Comparison of ENCODE assay signal across 16 cellular contexts in genomic region chr1:231052777-231053176, GRCh38.
"Had no signal": no experiment of that assay in that cellular context is flagged by ENCODE, and none has a peak within 500 bp of the region (broad histone marks: within the 10 kb centered on the region; RNA-seq: fewer than 3 reads in every experiment).

No MANE protein-coding gene starts in this region.

- H3K36me3 Mint-ChIP-seq: activated naive CD4-positive, alpha-beta T cell treated with anti-CD3 and anti-CD28 coated beads, Interleukin-2, amount 10 ng/mL, durations not matched to agents 7 days and 5 days had no signal

- H3K27ac Mint-ChIP-seq: activated naive CD4-positive, alpha-beta T cell treated with anti-CD3 and anti-CD28 coated beads, Interleukin-2, amount 10 ng/mL, durations not matched to agents 7 days and 5 days had no signal

- H3K4me3 Mint-ChIP-seq: activated naive CD4-positive, alpha-beta T cell treated with anti-CD3 and anti-CD28 coated beads, Interleukin-2, amount 10 ng/mL, durations not matched to agents 7 days and 5 days had no signal

- H3K36me3 ChIP-seq: esophagus muscularis mucosa, stomach, thoracic aorta had no signal

- H3K27ac ChIP-seq: coronary artery, thoracic aorta had no signal

- H3K9me3 Mint-ChIP-seq: activated naive CD4-positive, alpha-beta T cell treated with anti-CD3 and anti-CD28 coated beads, Interleukin-2, amount 10 ng/mL, durations not matched to agents 7 days and 5 days had no signal

- DNase-seq: activated CD4-positive, alpha-beta T cell treated with anti-CD3 and anti-CD28 coated beads, Interleukin-2, amount 50 U/mL, for 48 hours; activated CD4-positive, CD25-positive, alpha-beta regulatory T cell treated with anti-CD3 and anti-CD28 coated beads, Interleukin-2, amount 50 U/mL, for 72 hours; activated CD8-positive, alpha-beta memory T cell treated with anti-CD3 and anti-CD28 coated beads, Interleukin-2, amount 10 ng/mL, durations not matched to agents 7 days and 5 days; activated naive CD4-positive, alpha-beta T cell treated with anti-CD3 and anti-CD28 coated beads, Interleukin-2, amount 10 ng/mL, durations not matched to agents 7 days and 5 days; activated T-cell treated with anti-CD3 and anti-CD28 coated beads, Interleukin-2, amount 50 U/mL, for 1 hour; body of pancreas; central memory CD4-positive, alpha-beta T cell; effector CD4-positive, alpha-beta T cell; islet precursor cell; stimulated activated CD4-positive, alpha-beta T cell treated with anti-CD3 and anti-CD28 coated beads, Interleukin-4, amount 100 ng/mL, for 24 hours; stomach; T1000 had no signal

- H3K9me3 ChIP-seq: esophagus muscularis mucosa, stomach had no signal

- H3K4me3 ChIP-seq: body of pancreas, skin epidermis had no signal

- H3K27me3 ChIP-seq: body of pancreas, stomach had no signal
